Comparison of ENCODE assay signal across 10 cellular contexts in the genomic region with DNA sequence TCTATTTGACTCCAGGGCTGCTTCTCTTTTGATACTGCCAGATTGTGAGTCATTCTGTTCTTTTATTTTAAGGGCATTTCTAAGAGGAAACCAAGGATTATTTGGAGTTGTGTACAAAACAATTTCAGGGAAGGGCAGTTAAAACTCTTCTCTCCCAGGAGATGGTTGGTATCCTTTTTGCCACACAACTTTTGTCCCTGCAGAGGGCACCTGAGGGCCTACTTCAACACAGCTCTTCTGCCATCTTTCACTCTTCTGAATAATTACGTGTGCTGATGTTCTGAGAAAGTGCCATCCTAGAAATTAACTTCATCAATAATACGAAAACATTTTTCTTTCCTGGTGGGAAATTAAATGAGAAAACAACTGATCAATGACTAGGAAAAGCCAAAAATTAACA.
DNase-seq lines count a peak whose midpoint lies in the region; ATAC-seq and TF ChIP-seq lines count a peak whose summit lies in the region.
"Had no signal": no experiment of that assay in that cellular context is flagged by ENCODE, and none has a peak within 500 bp of the region (broad histone marks: within the 10 kb centered on the region; RNA-seq: fewer than 3 reads in every experiment).

No MANE protein-coding gene starts in this region.

- H3K9me3 ChIP-seq in HCT116 (ENCODE audit: control insufficient read depth in 1 of 2, insufficient read depth in 1 of 2, low read depth in 1 of 2, low read length in 2 of 2) (no peaks in the 10 kb centered on the region), WERI-Rb-1 (ENCODE audit: severe bottlenecking) (no peaks in the 10 kb centered on the region), liver (ENCODE audit: control insufficient read depth in 4 of 4, low read length in 3 of 4) (no peaks in the 10 kb centered on the region)

- RAD21 ChIA-PET in HCT116 (lab: Charles Lee; ENCODE audit: low non-redundant PET in 1 of 2, low total read pairs in 2 of 2, uncharacterized antibody in 2 of 2, unreplicated experiment in 2 of 2) = no interaction called here

- H3K79me2 ChIP-seq in HCT116 (ENCODE audit: insufficient read depth, low read length) = no peaks in the 10 kb centered on the region

- intact Hi-C loops in HCT116 (cut with micrococcal nuclease) = loop anchor here (5.0 kb wide), 1 partner anchor 162 kb away; no protein-coding TSS in a partner anchor

- H3K4me1 ChIP-seq in HCT116 (ENCODE audit: control insufficient read depth in 1 of 2, insufficient read depth in 2 of 2, low read length in 2 of 2) (no peaks in the 10 kb centered on the region), liver (ENCODE audit: control insufficient read depth in 4 of 4, insufficient read depth in 4 of 4, low read length in 3 of 4) (no peaks in the 10 kb centered on the region)

- TF ChIP-seq CTCF in HCT116 (IDR thresholded peaks at IDR 0.05 in 2 of 3, conservative IDR thresholded peaks at IDR 0.05 in 1 of 3; ENCODE audit: borderline replicate concordance in 1 of 3, insufficient read depth in 1 of 3, low read depth in 2 of 3, low read length in 2 of 3) = peak; percentile 35; a peak in 3 of 6 replicates
- peak; percentile 40; the same call in 1 of the 2 replicates for TF ChIP-seq CTCF in WERI-Rb-1 (IDR thresholded peaks at IDR 0.05; ENCODE audit: low read depth, low read length)
- TF ChIP-seq CTCF in liver (IDR thresholded peaks at IDR 0.05; ENCODE audit: low read depth, low read length, missing input control) = peak; percentile 13

- H2AFZ ChIP-seq in HCT116 (ENCODE audit: low read depth, low read length, poor library complexity, severe bottlenecking) = no peak overlapping the region

- H3K9me2 ChIP-seq in HCT116 (ENCODE audit: insufficient read depth) = no peaks in the 10 kb centered on the region

- CTCF ChIA-PET in HCT116 (lab: Charles Lee) = interaction anchor here (1.6 kb wide), 1 partner anchor 162 kb away, joined by 4 read pairs; no protein-coding TSS in a partner anchor

- H3K4me3 ChIP-seq in HCT116 (replicated peaks in 1 of 2; ENCODE audit: low read depth in 1 of 2, low read length in 2 of 2) (no peak overlapping the region), WERI-Rb-1 (ENCODE audit: low read depth, low read length) (no peak overlapping the region), liver (ENCODE audit: low read depth in 1 of 3, low read length in 3 of 3) (no peak overlapping the region)

- H3K27ac ChIP-seq in HCT116 (ENCODE audit: low read depth, low read length) = no peak overlapping the region
- H3K27ac ChIP-seq in WERI-Rb-1 = no peak overlapping the region
- no peak overlapping the region for H3K27ac ChIP-seq in liver (ENCODE audit: low read depth in 1 of 2, low read length in 2 of 2)

- H3K36me3 ChIP-seq in HCT116 (ENCODE audit: control insufficient read depth in 1 of 2, insufficient read depth in 2 of 2, low read length in 2 of 2) (no peaks in the 10 kb centered on the region), WERI-Rb-1 (no peaks in the 10 kb centered on the region), liver (ENCODE audit: control insufficient read depth in 4 of 4, insufficient read depth in 3 of 4, low read depth in 1 of 4, low read length in 3 of 4) (no peaks in the 10 kb centered on the region)

- no peak overlapping the region for H3K9ac ChIP-seq in HCT116 (ENCODE audit: low read length)
- no peak overlapping the region for H3K9ac ChIP-seq in liver (ENCODE audit: low read depth in 1 of 2, low read length in 2 of 2)

- no peaks in the 10 kb centered on the region for H3K27me3 ChIP-seq in HCT116 (ENCODE audit: insufficient read depth, low read length)
- H3K27me3 ChIP-seq in WERI-Rb-1 (ENCODE audit: insufficient read depth, low read depth, severe bottlenecking) = no peaks in the 10 kb centered on the region
- peaks cover 0 to 3% (median 0%) of the 10 kb centered on the region in 4 donors for H3K27me3 ChIP-seq in liver (ENCODE audit: control insufficient read depth in 4 of 4, insufficient read depth in 4 of 4, low read length in 3 of 4)

- POLR2A ChIA-PET in HCT116 (lab: Charles Lee) = no interaction called here

- peak; percentile 63; the same call in 1 of the 2 replicates for ATAC-seq in HCT116

- DNase-seq in COLO829 (ENCODE audit: low spot score) = peak; percentile 20
- no peak for DNase-seq in HCT116 (ENCODE audit: low read depth, low spot score)
- peak; percentile 12 for DNase-seq in WERI-Rb-1
- no peak for DNase-seq in DMS79 (lab: John Stamatoyannopoulos, UW)
- no peak for DNase-seq in medulla oblongata (ENCODE audit: extremely low spot score)
- DNase-seq in retina = no peak
- DNase-seq: activated CD4-positive, alpha-beta T cell treated with anti-CD3 and anti-CD28 coated beads, Interleukin-2, amount 10 ng/mL, durations not matched to agents 7 days and 5 days; aorta; hippocampal formation had no signal

- no peaks in the 10 kb centered on the region for H4K20me1 ChIP-seq in HCT116 (ENCODE audit: insufficient read depth)

- no peak overlapping the region for H3K4me2 ChIP-seq in HCT116 (ENCODE audit: low read length)

- BruUV-seq in HCT116 (replicated peaks; lab: Mats Ljungman, UMichigan) = no TSS peak

- WGBS in liver = 55% methylated on average over 2 of the region's 2 CpGs

- peak; percentile 60 for TF ChIP-seq RAD21 in HCT116 (IDR thresholded peaks at IDR 0.05; ENCODE audit: low read depth)
- TF ChIP-seq RAD21 in liver (IDR thresholded peaks at IDR 0.05) = peak; percentile 59 to 64

- TF ChIP-seq POLR2A in HCT116 (IDR thresholded peaks at IDR 0.05; ENCODE audit: borderline replicate concordance, extremely low read depth, insufficient read depth, insufficient read length) = no peak

TF ChIP-seq in HCT116, 20 proteins besides CTCF, POLR2A, EP300 and RAD21:
- TF ChIP-seq JUND (IDR thresholded peaks at IDR 0.05) (no peak), REST (IDR thresholded peaks at IDR 0.05; ENCODE audit: low read depth) (no peak)

TF ChIP-seq in liver, 16 proteins besides CTCF, POLR2A, EP300 and RAD21:
- TF ChIP-seq, protein P1, sequence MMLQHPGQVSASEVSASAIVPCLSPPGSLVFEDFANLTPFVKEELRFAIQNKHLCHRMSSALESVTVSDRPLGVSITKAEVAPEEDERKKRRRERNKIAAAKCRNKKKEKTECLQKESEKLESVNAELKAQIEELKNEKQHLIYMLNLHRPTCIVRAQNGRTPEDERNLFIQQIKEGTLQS (IDR thresholded peaks at IDR 0.05) = no peak
- TF ChIP-seq FOXA1 (IDR thresholded peaks at IDR 0.05) (no peak), EGR1 (IDR thresholded peaks at IDR 0.05; ENCODE audit: low read depth in 2 of 2) (no peak), JUND (IDR thresholded peaks at IDR 0.05) (no peak), YY1 (IDR thresholded peaks at IDR 0.05) (no peak), GABPA (IDR thresholded peaks at IDR 0.05 in 1 of 2, conservative IDR thresholded peaks at IDR 0.05 in 1 of 2) (no peak), MAX (IDR thresholded peaks at IDR 0.05) (no peak), NR2F2 (IDR thresholded peaks at IDR 0.05) (no peak), RXRA (IDR thresholded peaks at IDR 0.05) (no peak), TAF1 (conservative IDR thresholded peaks at IDR 0.05) (no peak)
TF ChIP-seq in liver: peak in this region for 0.

Comparison
In these comparisons a context has a peak if more than half of its experiments do, and no peak if none do; other contexts are left out.
1. DNase-seq: peak in COLO829 (single experiment) and WERI-Rb-1 (single experiment); none in HCT116 (single experiment), DMS79 (single experiment), medulla oblongata (single experiment) and retina (single experiment).
2. Peak in every context shown above with its lines, with median percentiles within 50 percentile points of each other: CTCF ChIP-seq.